Comparison of ENCODE assay signal across 21 cellular contexts in the genomic region with DNA sequence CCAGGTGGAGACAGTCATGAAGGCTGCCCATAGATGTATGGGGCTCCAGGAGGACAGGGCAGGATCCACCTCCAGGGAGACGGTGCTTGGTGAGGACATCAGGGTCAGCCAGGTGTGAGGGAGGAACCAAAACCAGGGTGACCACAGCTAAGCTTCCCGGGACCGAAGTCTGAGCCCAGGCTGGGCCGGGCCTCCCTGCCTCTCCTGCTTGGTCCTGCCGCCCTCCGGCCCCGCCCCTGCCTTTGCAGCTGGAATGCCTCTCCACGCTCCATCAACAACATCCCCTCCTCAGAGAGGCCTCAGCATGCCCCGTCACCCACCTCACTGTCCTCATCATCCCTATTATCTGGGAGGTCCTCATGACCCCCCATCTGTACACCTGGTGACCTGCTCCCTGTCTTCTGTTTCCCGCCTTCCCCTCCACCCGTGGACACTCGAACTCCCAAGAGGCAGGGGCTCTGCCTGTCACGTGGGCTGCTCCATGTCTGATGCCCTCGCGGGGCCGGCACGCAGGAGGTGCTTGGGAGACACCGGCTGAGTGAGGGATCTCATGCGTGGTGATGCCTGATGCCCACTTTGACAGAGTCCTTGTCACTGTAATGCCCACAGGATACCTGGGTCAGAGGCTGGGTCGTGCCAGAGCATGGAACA. TPM values are rescaled to one million over a fixed set of nuclear protein-coding genes. Genes with fewer than 3 reads are reported as not detected.
DNase-seq lines count a peak whose midpoint lies in the region; ATAC-seq and TF ChIP-seq lines count a peak whose summit lies in the region.
"Had no signal": no experiment of that assay in that cellular context is flagged by ENCODE, and none has a peak within 500 bp of the region (broad histone marks: within the 10 kb centered on the region; RNA-seq: fewer than 3 reads in every experiment).

No MANE protein-coding gene starts in this region.

- H3K4me1 ChIP-seq in endodermal cell (ENCODE audit: control insufficient read depth, insufficient read depth, low read length) (no peaks in the 10 kb centered on the region), neuronal stem cell (ENCODE audit: control insufficient read depth in 2 of 2, insufficient read depth in 1 of 2, low read depth in 1 of 2, low read length in 2 of 2) (peaks cover 5 to 6% of the 10 kb centered on the region in 2 donors), upper lobe of left lung (no peaks in the 10 kb centered on the region)
- H3K4me1 ChIP-seq: Caco-2 had no signal

- H2BK120ac ChIP-seq in neuronal stem cell (ENCODE audit: low read depth, low read length) = no peak overlapping the region

- H2AK5ac ChIP-seq in neuronal stem cell (ENCODE audit: low read depth, low read length) = peak overlapping the region; percentile 36

- no peak overlapping the region for H2AFZ ChIP-seq in neuronal stem cell (ENCODE audit: low read length)

- no peak overlapping the region for H3K4me2 ChIP-seq in neuronal stem cell (ENCODE audit: insufficient read depth, low read length, poor library complexity, severe bottlenecking)

- no peak overlapping the region for H3K4me3 ChIP-seq in endodermal cell (ENCODE audit: low read length)
- no peak overlapping the region for H3K4me3 ChIP-seq in neuronal stem cell (ENCODE audit: low read length in 2 of 2)
- no peak overlapping the region for H3K4me3 ChIP-seq in upper lobe of left lung
- H3K4me3 ChIP-seq: SK-N-MC had no signal

- H2BK12ac ChIP-seq in neuronal stem cell (ENCODE audit: low read length) = no peak overlapping the region

- no peaks in the 10 kb centered on the region for H3K36me3 Mint-ChIP-seq in endodermal cell (ENCODE audit: low read depth)
- H3K36me3 Mint-ChIP-seq: CD4-positive, CD25-positive, alpha-beta regulatory T cell had no signal

- no peak overlapping the region for H2BK5ac ChIP-seq in neuronal stem cell (ENCODE audit: low read length)

- H3K36me3 ChIP-seq in endodermal cell (ENCODE audit: control insufficient read depth, insufficient read depth, low read length) (no peaks in the 10 kb centered on the region), neuronal stem cell (replicated peaks in 1 of 2; ENCODE audit: control insufficient read depth in 2 of 2, insufficient read depth in 2 of 2, low read length in 2 of 2) (no peaks in the 10 kb centered on the region), upper lobe of left lung (no peaks in the 10 kb centered on the region)

- no peaks in the 10 kb centered on the region for H3K9me3 Mint-ChIP-seq in endodermal cell
- H3K9me3 Mint-ChIP-seq: CD4-positive, CD25-positive, alpha-beta regulatory T cell had no signal

- H3K4me3 Mint-ChIP-seq in endodermal cell = no peak overlapping the region
- H3K4me3 Mint-ChIP-seq: CD4-positive, CD25-positive, alpha-beta regulatory T cell had no signal

- peak overlapping the region; percentile 61 for H3K23ac ChIP-seq in neuronal stem cell (ENCODE audit: low read depth, low read length, poor library complexity)

- H3K9ac ChIP-seq in endodermal cell (ENCODE audit: extremely low read depth, low read length, poor library complexity, severe bottlenecking) = no peak overlapping the region
- H3K9ac ChIP-seq in neuronal stem cell (ENCODE audit: low read depth, low read length, poor library complexity) = no peak overlapping the region

- TF ChIP-seq CTCF in endodermal cell (conservative IDR thresholded peaks at IDR 0.05) (no peak), upper lobe of left lung (IDR thresholded peaks at IDR 0.05) (no peak)

- peak overlapping the region; percentile 54 for H3K18ac ChIP-seq in neuronal stem cell (ENCODE audit: low read length)

- no peak for ATAC-seq in upper lobe of left lung (ENCODE audit: low FRiP score in 2 of 2)
- ATAC-seq in GM19397 (IDR thresholded peaks at IDR 0.05; ENCODE audit: unreplicated experiment) = no peak

- H3K4me1 Mint-ChIP-seq in endodermal cell = peaks cover 10% of the 10 kb centered on the region

- peak; percentile 58 for DNase-seq in activated effector memory CD4-positive, alpha-beta T cell treated with anti-CD3 and anti-CD28 coated beads, Interleukin-2, amount 50 U/mL, for 16 hours
- no peak for DNase-seq in activated effector memory CD4-positive, alpha-beta T cell treated with Interleukin-2 at 50 U/mL for 16 hours
- peak; percentile 46 for DNase-seq in endodermal cell
- DNase-seq in neuronal stem cell (ENCODE audit: low spot score) = no peak
- no peak for DNase-seq in COR-L47 (lab: John Stamatoyannopoulos, UW)
- no peak for DNase-seq in NCI-H510A treated with DMSO at 0.1 percent for 48 hours (lab: John Stamatoyannopoulos, UW)
- DNase-seq in upper lobe of left lung = no peak
- DNase-seq: AML-193; Caco-2; CD4-positive, CD25-positive, alpha-beta regulatory T cell; DMS153; GDM1; KG1; NCI-H1105 treated with DMSO at 0.1 percent for 48 hours; NCI-H1694 treated with DMSO at 0.1 percent for 48 hours; NCI-H510A; NCI-H774; SHP77 had no signal

- no peaks in the 10 kb centered on the region for H3K79me1 ChIP-seq in neuronal stem cell (ENCODE audit: low read depth, low read length)

- TF ChIP-seq POLR2A in upper lobe of left lung (IDR thresholded peaks at IDR 0.05) = no peak

- no peak overlapping the region for H3K27ac Mint-ChIP-seq in endodermal cell

- no peak overlapping the region for H4K8ac ChIP-seq in neuronal stem cell (ENCODE audit: low read depth, low read length)

- peak overlapping the region; percentile 30 for H4K91ac ChIP-seq in neuronal stem cell (ENCODE audit: low read depth, low read length, poor library complexity)

- H3K14ac ChIP-seq in neuronal stem cell (ENCODE audit: low read length) = no peak overlapping the region

- H3K27me3 ChIP-seq in endodermal cell (ENCODE audit: control insufficient read depth, insufficient read depth, low read length, poor library complexity, severe bottlenecking) = no peaks in the 10 kb centered on the region
- peaks cover 0 to 11% (median 0%) of the 10 kb centered on the region in 3 experiments for H3K27me3 ChIP-seq in neuronal stem cell (ENCODE audit: control insufficient read depth in 3 of 3, insufficient read depth in 3 of 3, low read depth in 1 of 3, low read length in 3 of 3)
- H3K27me3 ChIP-seq in upper lobe of left lung = no peaks in the 10 kb centered on the region

- H3K27ac ChIP-seq in endodermal cell (ENCODE audit: low read depth, low read length) (no peak overlapping the region), neuronal stem cell (replicated peaks; ENCODE audit: low read length) (no peak overlapping the region), upper lobe of left lung (no peak overlapping the region)
- H3K27ac ChIP-seq: 22Rv1, SK-N-MC had no signal

- WGBS in endodermal cell (ENCODE audit: insufficient coverage in 1 of 2, insufficient read length in 1 of 2), 2 experiments = 92% methylated on average over 12 to 20 of the region's 20 CpGs
- no CpG with 5 or more reads among the region's 20 CpGs for WGBS in neuronal stem cell (ENCODE audit: extremely low coverage in 2 of 2, insufficient read length in 2 of 2, insufficient replicate concordance in 1 of 2), 2 donors
- 83 to 91% methylated on average over 19 to 20 of the region's 20 CpGs for WGBS in upper lobe of left lung, 2 donors

- no peak overlapping the region for H3K4ac ChIP-seq in neuronal stem cell (ENCODE audit: low read length)

- peak overlapping the region; percentile 56 for H2BK15ac ChIP-seq in neuronal stem cell (ENCODE audit: low read length)

- TF ChIP-seq EP300 in upper lobe of left lung (IDR thresholded peaks at IDR 0.05) = no peak

- H3K9me3 ChIP-seq in endodermal cell (ENCODE audit: control insufficient read depth, low read length) (no peaks in the 10 kb centered on the region), neuronal stem cell (replicated peaks in 1 of 2; ENCODE audit: control insufficient read depth in 2 of 2, insufficient read depth in 1 of 2, low read depth in 1 of 2, low read length in 2 of 2) (no peaks in the 10 kb centered on the region), upper lobe of left lung (no peaks in the 10 kb centered on the region)
- H3K9me3 ChIP-seq: Caco-2 had no signal

- H3K27me3 Mint-ChIP-seq in endodermal cell (ENCODE audit: insufficient read depth) = no peaks in the 10 kb centered on the region

RNA-seq across cellular contexts. Expression of gene RTL6, which starts 59.4 kb away (rescaled TPM):
- total RNA-seq in endodermal cell = 10 to 100 TPM; 19.7 to 20.7 TPM
- 26.0 TPM for polyA plus RNA-seq in endodermal cell (2013, experiment 1 of 2)
- 24.8 TPM for polyA plus RNA-seq in endodermal cell (2013, experiment 2 of 2)
- 19.8 TPM for polyA plus RNA-seq in neuronal stem cell (2013, experiment 1 of 2)
- polyA plus RNA-seq in neuronal stem cell (2013, experiment 2 of 2) = 20.4 TPM
- 10 to 100 TPM; 13.6 to 31.5 (median 19.5) TPM for total RNA-seq in upper lobe of left lung

Comparison
In these comparisons a context has a peak if more than half of its experiments do, and no peak if none do; other contexts are left out.
1. DNase-seq: peak in activated effector memory CD4-positive, alpha-beta T cell treated with anti-CD3 and anti-CD28 coated beads, Interleukin-2, amount 50 U/mL, for 16 hours (single experiment) and endodermal cell (single experiment); none in activated effector memory CD4-positive, alpha-beta T cell treated with Interleukin-2 at 50 U/mL for 16 hours (single experiment), neuronal stem cell (single experiment), COR-L47 (single experiment), NCI-H510A treated with DMSO at 0.1 percent for 48 hours (single experiment) and upper lobe of left lung (0 of 2).